8 cellular contexts compared by ENCODE assay signal in genomic region chr1:45205000-45205909, GRCh38. TPM values are rescaled to one million over a fixed set of nuclear protein-coding genes. Genes with fewer than 3 reads are reported as not detected.
DNase-seq lines count a peak whose midpoint lies in the region; ATAC-seq and TF ChIP-seq lines count a peak whose summit lies in the region.

No MANE protein-coding gene starts in this region.

- CTCF ChIA-PET in Caco-2 (lab: Charles Lee) = interaction anchor here (0.6 to 1.0 kb wide), 2 partner anchors 98 kb away, joined by 4 to 5 read pairs; no protein-coding TSS in a partner anchor

- TF ChIP-seq CTCF in Caco-2 (IDR thresholded peaks at IDR 0.05; ENCODE audit: insufficient read depth in 1 of 2, low read depth in 1 of 2, low read length in 1 of 2, severe bottlenecking in 1 of 2, unreplicated experiment in 1 of 2) = no peak
- no peak for TF ChIP-seq CTCF in HFFc6 (IDR thresholded peaks at IDR 0.05)
- no peak for TF ChIP-seq CTCF in ascending aorta (IDR thresholded peaks at IDR 0.05)
- TF ChIP-seq CTCF in hepatocyte (IDR thresholded peaks at IDR 0.05; ENCODE audit: poor library complexity) = no peak

- H3K27ac Mint-ChIP-seq in Caco-2 (ENCODE audit: unreplicated experiment) (no peak overlapping the region), HFFc6 (no peak overlapping the region)

- H3K36me3 ChIP-seq in Caco-2 (ENCODE audit: control insufficient read depth, insufficient read depth, low read length) (no peaks in the 10 kb centered on the region), NT2/D1 (ENCODE audit: insufficient read depth, insufficient read length, low read length) (no peaks in the 10 kb centered on the region), ascending aorta (no peaks in the 10 kb centered on the region), hepatocyte (replicated peaks; ENCODE audit: insufficient read depth, low read depth) (no peaks in the 10 kb centered on the region)

- H3K4me2 ChIP-seq in hepatocyte = peak overlapping the region; percentile 97

- DNase-seq in Caco-2 (peak in 1 of 2 experiments; percentile 32), HFFc6 (no peak), NT2/D1 (ENCODE audit: low read depth, low spot score) (peak; percentile 25), ascending aorta (ENCODE audit: low spot score in 2 of 2) (peak in 1 of 2 donors; percentile 71), hepatocyte (ENCODE audit: low spot score) (peak; percentile 72), putamen (ENCODE audit: low spot score) (peak; percentile 29), foreskin melanocyte (no peak)

- H3K79me2 ChIP-seq in hepatocyte = peaks cover 13% of the 10 kb centered on the region

- H3K27ac ChIP-seq in ascending aorta (peak overlapping the region; percentile 26 to 73), hepatocyte (no peak overlapping the region)

- intact Hi-C loops in Caco-2 (cut with micrococcal nuclease; ENCODE audit: unreplicated experiment) (loop anchor here (10.0 kb wide), 1 partner anchor 190 kb away; the partner anchor contains the start of genes HECTD3 and UROD), ascending aorta (cut with DNase I) (loop anchor here (5.0 kb wide), 3 partner anchors 62 to 282 kb away; no protein-coding TSS in a partner anchor)

- H3K36me3 Mint-ChIP-seq in Caco-2 (ENCODE audit: insufficient read depth, unreplicated experiment) = no peaks in the 10 kb centered on the region
- no peaks in the 10 kb centered on the region for H3K36me3 Mint-ChIP-seq in HFFc6 (ENCODE audit: low read depth)

- no peaks in the 10 kb centered on the region for H4K20me1 ChIP-seq in hepatocyte (ENCODE audit: insufficient read depth, poor library complexity, severe bottlenecking)

- no peaks in the 10 kb centered on the region for H3K9me3 Mint-ChIP-seq in Caco-2 (ENCODE audit: unreplicated experiment)
- no peaks in the 10 kb centered on the region for H3K9me3 Mint-ChIP-seq in HFFc6

- H3K27me3 ChIP-seq in Caco-2 (replicated peaks; ENCODE audit: control insufficient read depth, insufficient read depth, low read length) (no peaks in the 10 kb centered on the region), NT2/D1 (ENCODE audit: insufficient read depth, insufficient read length) (peaks cover 44% of the 10 kb centered on the region), ascending aorta (no peaks in the 10 kb centered on the region), hepatocyte (peaks cover 18% of the 10 kb centered on the region)

- peak overlapping the region; percentile 36 for H3K4me3 ChIP-seq in Caco-2 (ENCODE audit: low read depth, low read length)
- peak overlapping the region; percentile 70 for H3K4me3 ChIP-seq in NT2/D1 (ENCODE audit: insufficient read length, low read depth)
- peak overlapping the region; percentile 71 to 95 for H3K4me3 ChIP-seq in ascending aorta
- peak overlapping the region; percentile 59 for H3K4me3 ChIP-seq in hepatocyte

- H3K9me2 ChIP-seq in hepatocyte (replicated peaks; ENCODE audit: insufficient read depth) = no peaks in the 10 kb centered on the region

- peaks cover 11% of the 10 kb centered on the region for H3K27me3 Mint-ChIP-seq in Caco-2 (ENCODE audit: insufficient read depth, unreplicated experiment)
- H3K27me3 Mint-ChIP-seq in HFFc6 (ENCODE audit: insufficient read depth) = peaks cover 34% of the 10 kb centered on the region

- H3K9me3 ChIP-seq in Caco-2 (no peaks in the 10 kb centered on the region), NT2/D1 (ENCODE audit: insufficient read depth, low read length) (no peaks in the 10 kb centered on the region), ascending aorta (no peaks in the 10 kb centered on the region), hepatocyte (ENCODE audit: low read depth) (no peaks in the 10 kb centered on the region)

- POLR2A ChIA-PET in Caco-2 (lab: Charles Lee) = interaction anchor here (0.6 kb wide), 1 partner anchor 14 kb away, joined by 3 read pairs; no protein-coding TSS in a partner anchor

- H3K9ac ChIP-seq in NT2/D1 (ENCODE audit: insufficient read length, low read depth) = peak overlapping the region; percentile 73

- H3K4me1 ChIP-seq in Caco-2 (no peaks in the 10 kb centered on the region), NT2/D1 (ENCODE audit: insufficient read depth, insufficient read length) (no peaks in the 10 kb centered on the region), ascending aorta (peaks cover 0 to 7% of the 10 kb centered on the region in 2 donors), hepatocyte (ENCODE audit: insufficient read depth) (peaks cover 5% of the 10 kb centered on the region)

- peak overlapping the region; percentile 62 for H2AFZ ChIP-seq in hepatocyte

- no TSS peak for BruUV-seq in Caco-2 (replicated peaks; lab: Mats Ljungman, UMichigan)

- no peak for ATAC-seq in esophagus mucosa

- H3K4me3 Mint-ChIP-seq in Caco-2 (ENCODE audit: unreplicated experiment) (peak overlapping the region; percentile 83), HFFc6 (peak overlapping the region; percentile 66)

- WGBS in hepatocyte (ENCODE audit: low lambda C conversion rate, missing lambda C conversion rate) = 2% methylated on average over 24 of the region's 43 CpGs

- H3K4me1 Mint-ChIP-seq in Caco-2 (ENCODE audit: low read depth, unreplicated experiment) (no peaks in the 10 kb centered on the region), HFFc6 (ENCODE audit: low read depth) (peaks cover 14% of the 10 kb centered on the region)

RNA-seq across cellular contexts. Expression of gene ZSWIM5, which starts 1.1 kb away (rescaled TPM):
- total RNA-seq in Caco-2 (2022) (0.49 and 0.54 TPM in 2 replicates), ascending aorta (1.2 TPM), hepatocyte (4.0 and 4.1 TPM in 2 replicates), esophagus mucosa (0.56 TPM)
- total RNA-seq in HFFc6 (2021; fragmentation: NEBNext Ultra II Directional; extraction: Animal tissue kit (Norgen Biotek cat#: 25700)) = under 1 TPM in 2 of 6 experiments, not detected in 4; 0.03 to 0.05 TPM
- 2.0 and 2.9 TPM in 2 replicates for polyA plus RNA-seq in hepatocyte

Comparison
In these comparisons a context has a peak if more than half of its experiments do, and no peak if none do; other contexts are left out.
1. DNase-seq: peak in NT2/D1 (single experiment), hepatocyte (single experiment) and putamen (single experiment); none in HFFc6 (single experiment) and foreskin melanocyte (single experiment).
2. Peak in every context shown above with its lines, with median percentiles within 50 percentile points of each other: H3K4me3 ChIP-seq.